Comparison of ENCODE assay signal across 15 cellular contexts in genomic region chr10:96053985-96054384, GRCh38. TPM values are rescaled to one million over a fixed set of nuclear protein-coding genes. Genes with fewer than 3 reads are reported as not detected.
DNase-seq lines count a peak whose midpoint lies in the region; ATAC-seq, FAIRE-seq and TF ChIP-seq lines count a peak whose summit lies in the region.
"Had no signal": no experiment of that assay in that cellular context is flagged by ENCODE, and none has a peak within 500 bp of the region (broad histone marks: within the 10 kb centered on the region; RNA-seq: fewer than 3 reads in every experiment).

No MANE protein-coding gene starts in this region.

- TF ChIP-seq EP300 in HepG2 (IDR thresholded peaks at IDR 0.05; ENCODE audit: low read depth in 2 of 2, low read length in 2 of 2): no peak
- TF ChIP-seq EP300 in HepG2 (CRISPR knock-in tag; IDR thresholded peaks at IDR 0.05; ENCODE audit: borderline replicate concordance): no peak

- no peak overlapping the region for H3K4me3 ChIP-seq in liver (ENCODE audit: low read depth in 1 of 3, low read length in 3 of 3)
- no peak overlapping the region for H3K4me3 ChIP-seq in HepG2 (replicated peaks in 1 of 3; ENCODE audit: insufficient read depth in 1 of 3, low read depth in 2 of 3, low read length in 3 of 3)
- H3K4me3 ChIP-seq in endothelial cell of umbilical vein (replicated peaks in 1 of 3; ENCODE audit: insufficient read depth in 1 of 3, low read depth in 1 of 3, low read length in 3 of 3): peak overlapping the region in 1 of 3 experiments; percentile 15
- no peak overlapping the region for H3K4me3 ChIP-seq in SJCRH30
- H3K4me3 ChIP-seq: BLaER1 treated with 17β-estradiol and CSF1 and Interleukin-3, amounts not matched to agents 10 nM and 100 nM; GM23338 had no signal

- no peaks in the 10 kb centered on the region for H3K9me1 ChIP-seq in endothelial cell of umbilical vein (replicated peaks; ENCODE audit: control insufficient read depth, extremely low read depth, insufficient read depth, low read length)

- H3K4me1 ChIP-seq in liver (ENCODE audit: control insufficient read depth in 4 of 4, insufficient read depth in 4 of 4, low read length in 3 of 4): no peaks in the 10 kb centered on the region
- peaks cover 6% of the 10 kb centered on the region; the same call in 1 of the 2 replicates for H3K4me1 ChIP-seq in HepG2 (ENCODE audit: insufficient read depth, low read length)
- peaks cover 44% of the 10 kb centered on the region for H3K4me1 ChIP-seq in endothelial cell of umbilical vein (ENCODE audit: control insufficient read depth, extremely low read depth, insufficient read depth, low read length)
- no peaks in the 10 kb centered on the region for H3K4me1 ChIP-seq in SJCRH30

- POLR2A ChIA-PET in HepG2 (lab: Yijun Ruan, JAX) (no interaction called here), endothelial cell of umbilical vein (lab: Charles Lee) (no interaction called here)

- WGBS in liver: 87% methylated on average over 2 of the region's 2 CpGs
- 96% methylated on average over 2 of the region's 2 CpGs for WGBS in HepG2 (ENCODE audit: low lambda C conversion rate)

- H2AFZ ChIP-seq in HepG2 (ENCODE audit: low read length) (no peak overlapping the region), endothelial cell of umbilical vein (ENCODE audit: low read depth, low read length) (no peak overlapping the region)
- H2AFZ ChIP-seq: GM23338 had no signal

- in situ Hi-C loops in HepG2 (cut with HindIII; ENCODE audit: extremely low pct_ligation_motif_present, low pct_unique_long_range_greater_than_20kb): no loop called here

- ATAC-seq in HepG2: no peak
- ATAC-seq: GM23338 had no signal

- H3K79me2 ChIP-seq in HepG2 (ENCODE audit: insufficient read depth, low read length) (peaks cover 45% of the 10 kb centered on the region), endothelial cell of umbilical vein (ENCODE audit: control insufficient read depth, insufficient read depth, low read length) (peaks cover 58% of the 10 kb centered on the region)

- TF ChIP-seq POLR2A in HepG2 (IDR thresholded peaks at IDR 0.05; ENCODE audit: insufficient read depth in 1 of 2, low read depth in 2 of 2, low read length in 2 of 2): no peak
- TF ChIP-seq POLR2A in endothelial cell of umbilical vein (IDR thresholded peaks at IDR 0.05; ENCODE audit: low read depth, low read length): no peak

- no peak overlapping the region for H3K27ac ChIP-seq in liver (ENCODE audit: low read depth in 1 of 2, low read length in 2 of 2)
- H3K27ac ChIP-seq in HepG2 (ENCODE audit: extremely low read length, insufficient read depth, low read length): no peak overlapping the region
- peak overlapping the region; percentile 74 for H3K27ac ChIP-seq in endothelial cell of umbilical vein (ENCODE audit: insufficient read depth, low read depth, low read length)
- no peak overlapping the region for H3K27ac ChIP-seq in SJCRH30
- H3K27ac ChIP-seq: BLaER1 treated with 17β-estradiol and CSF1 and Interleukin-3, amounts not matched to agents 10 nM and 100 nM had no signal

- no peak overlapping the region for H3K4me2 ChIP-seq in HepG2 (ENCODE audit: low read depth, low read length)
- peak overlapping the region; percentile 61 for H3K4me2 ChIP-seq in endothelial cell of umbilical vein (ENCODE audit: insufficient read depth, low read length)
- H3K4me2 ChIP-seq: BLaER1 treated with 17β-estradiol and CSF1 and Interleukin-3, amounts not matched to agents 10 nM and 100 nM; GM23338 had no signal

- DNase-seq in HepG2 (ENCODE audit: low spot score) (no peak), endothelial cell of umbilical vein (ENCODE audit: low read depth, low spot score) (peak; percentile 92), lung microvascular endothelial cell (ENCODE audit: low read depth in 2 of 2) (peak; percentile 58 to 94), SJCRH30 (no peak), hepatic stellate cell (ENCODE audit: low spot score) (no peak), AG08395 (ENCODE audit: low spot score) (no peak), NCI-H2029 treated with DMSO at 0.1 percent for 48 hours (lab: John Stamatoyannopoulos, UW) (no peak)
- DNase-seq: 8988T; CD4-positive, CD25-positive, alpha-beta regulatory T cell; DMS53; GF-D8; H7 had no signal

- BruUV-seq in HepG2 (replicated peaks; lab: Mats Ljungman, UMichigan) (no TSS peak), endothelial cell of umbilical vein (replicated peaks; lab: Mats Ljungman, UMichigan) (no TSS peak)

- H3K9me3 ChIP-seq in liver (ENCODE audit: control insufficient read depth in 4 of 4, low read length in 3 of 4): no peaks in the 10 kb centered on the region
- no peaks in the 10 kb centered on the region for H3K9me3 ChIP-seq in HepG2 (ENCODE audit: low read length)
- no peaks in the 10 kb centered on the region for H3K9me3 ChIP-seq in endothelial cell of umbilical vein (replicated peaks; ENCODE audit: control insufficient read depth, insufficient read depth, low read length)
- no peaks in the 10 kb centered on the region for H3K9me3 ChIP-seq in SJCRH30 (replicated peaks)
- H3K9me3 ChIP-seq: BLaER1 treated with 17β-estradiol and CSF1 and Interleukin-3, amounts not matched to agents 10 nM and 100 nM had no signal

- no peak for TF ChIP-seq CTCF in liver (IDR thresholded peaks at IDR 0.05; ENCODE audit: low read depth, low read length, missing input control)
- no peak for TF ChIP-seq CTCF in HepG2 (CRISPR knock-in tag; IDR thresholded peaks at IDR 0.05)
- TF ChIP-seq CTCF in endothelial cell of umbilical vein (IDR thresholded peaks at IDR 0.05; ENCODE audit: extremely low read depth in 1 of 2, insufficient read depth in 1 of 2, low read depth in 1 of 2, low read length in 2 of 2): no peak

- H3K9ac ChIP-seq in liver (ENCODE audit: low read depth in 1 of 2, low read length in 2 of 2) (no peak overlapping the region), HepG2 (ENCODE audit: insufficient read depth, low read depth, low read length) (no peak overlapping the region), endothelial cell of umbilical vein (replicated peaks; ENCODE audit: extremely low read depth, insufficient read depth, low read length) (peak overlapping the region; percentile 30)
- H3K9ac ChIP-seq: BLaER1 treated with 17β-estradiol and CSF1 and Interleukin-3, amounts not matched to agents 10 nM and 100 nM had no signal

- CTCF ChIA-PET in HepG2 (lab: Yijun Ruan, JAX; ENCODE audit: low intra/inter-chr PET ratio, low total read pairs) (no interaction called here), endothelial cell of umbilical vein (lab: Charles Lee) (interaction anchor here (1.0 kb wide), 3 partner anchors 21 to 176 kb away, joined by 3 to 4 read pairs (median 4); no protein-coding TSS in a partner anchor)

- TF ChIP-seq RAD21 in liver (IDR thresholded peaks at IDR 0.05) (no peak), HepG2 (CRISPR knock-in tag; IDR thresholded peaks at IDR 0.05) (no peak)

- H3K36me3 ChIP-seq in liver (ENCODE audit: control insufficient read depth in 4 of 4, insufficient read depth in 3 of 4, low read depth in 1 of 4, low read length in 3 of 4): peaks cover 0 to 16% (median 15%) of the 10 kb centered on the region in 4 donors
- H3K36me3 ChIP-seq in HepG2 (replicated peaks in 1 of 2; ENCODE audit: control insufficient read depth in 1 of 2, insufficient read depth in 2 of 2, low read length in 2 of 2): peaks cover 8 to 45% of the 10 kb centered on the region in 2 experiments
- peaks cover 21 to 22% of the 10 kb centered on the region in 2 experiments for H3K36me3 ChIP-seq in endothelial cell of umbilical vein (ENCODE audit: control insufficient read depth in 2 of 2, extremely low read depth in 1 of 2, insufficient read depth in 2 of 2, low read length in 2 of 2)
- peaks cover 14% of the 10 kb centered on the region for H3K36me3 ChIP-seq in SJCRH30

- FAIRE-seq in HepG2 (lab: Jason Lieb, UNC) (no peak), endothelial cell of umbilical vein (lab: Jason Lieb, UNC) (peak; percentile 88)

- dilution Hi-C loops in endothelial cell of umbilical vein (cut with MboI; ENCODE audit: extremely low pct_ligation_motif_present, low sequenced_read_pairs): no loop called here

- H3K27me3 ChIP-seq in liver (ENCODE audit: control insufficient read depth in 4 of 4, insufficient read depth in 4 of 4, low read length in 3 of 4): no peaks in the 10 kb centered on the region
- H3K27me3 ChIP-seq in HepG2 (ENCODE audit: control insufficient read depth in 1 of 2, insufficient read depth in 2 of 2, low read length in 2 of 2): no peaks in the 10 kb centered on the region
- H3K27me3 ChIP-seq in endothelial cell of umbilical vein (ENCODE audit: control insufficient read depth in 2 of 2, insufficient read depth in 2 of 2, low read length in 2 of 2): no peaks in the 10 kb centered on the region
- no peaks in the 10 kb centered on the region for H3K27me3 ChIP-seq in SJCRH30
- H3K27me3 ChIP-seq: BLaER1 treated with 17β-estradiol and CSF1 and Interleukin-3, amounts not matched to agents 10 nM and 100 nM had no signal

- H4K20me1 ChIP-seq in HepG2 (ENCODE audit: insufficient read depth, low read length): no peaks in the 10 kb centered on the region
- H4K20me1 ChIP-seq in endothelial cell of umbilical vein (replicated peaks; ENCODE audit: control insufficient read depth, extremely low read depth, insufficient read depth, low read length): no peaks in the 10 kb centered on the region

- intact Hi-C loops in HepG2 (cut with micrococcal nuclease; ENCODE audit: unreplicated experiment) (no loop called here), endothelial cell of umbilical vein (cut with micrococcal nuclease) (loop anchor here (1.0 kb wide), 3 partner anchors 11 to 18 kb away; partner anchors contain the start of gene CCNJ)

RNA-seq across cellular contexts. Expression of gene CCNJ, which starts 10.6 kb away (rescaled TPM):
- 1 to 10 TPM; 4.8 to 6.5 TPM for total RNA-seq in liver
- 1 to 10 TPM in 1 of 2 donors, under 1 TPM in 1; 0.78 to 1.7 TPM for polyA plus RNA-seq in liver
- 21.5 and 33.9 TPM in 2 replicates for total RNA-seq in HepG2 (2016; rRNA removed; fragmentation: Illumina TruSeq; extraction: Trizol)
- total RNA-seq in HepG2 (2016; cell fraction: cytosol; rRNA removed; fragmentation: Illumina TruSeq; extraction: Trizol; ENCODE audit: low read depth): 8.0 and 8.5 TPM in 2 replicates
- 23.4 and 30.7 TPM in 2 replicates for total RNA-seq in HepG2 (2016; cell fraction: insoluble cytoplasmic fraction; rRNA removed; fragmentation: Illumina TruSeq; extraction: Trizol)
- 34.5 and 36.8 TPM in 2 replicates for total RNA-seq in HepG2 (2016; cell fraction: membrane; rRNA removed; fragmentation: Illumina TruSeq; extraction: Trizol)
- total RNA-seq in HepG2 (2016; cell fraction: nucleus; rRNA removed; fragmentation: Illumina TruSeq; extraction: Trizol): 16.1 and 17.6 TPM in 2 replicates
- 14.1 and 14.3 TPM in 2 replicates for polyA plus RNA-seq in HepG2 (2011; rRNA removed)
- polyA plus RNA-seq in HepG2 (2011; cell fraction: cytosol; rRNA removed): 8.6 and 11.0 TPM in 2 replicates
- polyA plus RNA-seq in HepG2 (2011; cell fraction: nucleus; rRNA removed): 8.8 and 9.4 TPM in 2 replicates
- polyA plus RNA-seq in HepG2 (2012): 9.9 and 11.8 TPM in 2 replicates
- polyA plus RNA-seq in HepG2 (2016; cell fraction: cytosol; fragmentation: Illumina TruSeq; extraction: Trizol; ENCODE audit: low read depth): 6.4 and 7.7 TPM in 2 replicates
- polyA plus RNA-seq in HepG2 (2016; cell fraction: insoluble cytoplasmic fraction; fragmentation: Illumina TruSeq; extraction: Trizol; ENCODE audit: low read depth): 28.1 and 28.7 TPM in 2 replicates
- 21.3 and 21.7 TPM in 2 replicates for polyA plus RNA-seq in HepG2 (2016; cell fraction: membrane; fragmentation: Illumina TruSeq; extraction: Trizol; ENCODE audit: low read depth)
- 29.2 and 29.5 TPM in 2 replicates for polyA plus RNA-seq in HepG2 (2016; cell fraction: nucleus; fragmentation: Illumina TruSeq; extraction: Trizol; ENCODE audit: insufficient read depth, low read depth)
- polyA minus RNA-seq in HepG2 (2011; rRNA and poly(A)+ RNA removed; ENCODE audit: low replicate concordance): 17.6 and 34.1 TPM in 2 replicates
- polyA minus RNA-seq in HepG2 (2011; cell fraction: cytosol; rRNA and poly(A)+ RNA removed): 12.0 and 16.8 TPM in 2 replicates
- 11.8 and 15.2 TPM in 2 replicates for polyA minus RNA-seq in HepG2 (2011; cell fraction: nucleus; rRNA and poly(A)+ RNA removed)
- 22.4 and 25.5 TPM in 2 replicates for total RNA-seq in endothelial cell of umbilical vein
- polyA plus RNA-seq in endothelial cell of umbilical vein: 23.5 and 27.6 TPM in 2 replicates
- 15.2 and 16.1 TPM in 2 replicates for polyA plus RNA-seq in endothelial cell of umbilical vein (2011; cell fraction: cytosol; rRNA removed)
- polyA plus RNA-seq in endothelial cell of umbilical vein (2011; cell fraction: nucleus; rRNA removed): 46.3 and 53.8 TPM in 2 replicates
- 14.4 and 19.3 TPM in 2 replicates for polyA plus RNA-seq in endothelial cell of umbilical vein (2012)
- 77.1 and 80.2 TPM in 2 replicates for polyA minus RNA-seq in endothelial cell of umbilical vein
- 7.6 TPM for polyA minus RNA-seq in endothelial cell of umbilical vein (2011; cell fraction: cytosol; rRNA and poly(A)+ RNA removed)
- 48.2 and 55.7 TPM in 2 replicates for polyA minus RNA-seq in endothelial cell of umbilical vein (2011; cell fraction: nucleus; rRNA and poly(A)+ RNA removed)
- total RNA-seq in lung microvascular endothelial cell: 21.4 and 41.7 TPM in 2 replicates
- total RNA-seq in SJCRH30 (2014; rRNA removed; shearing (Covaris generic)): 11.2 and 11.9 TPM in 2 replicates

Comparison
In these comparisons a context has a peak if more than half of its experiments do, and no peak if none do; other contexts are left out.
1. DNase-seq: peak in endothelial cell of umbilical vein (single experiment) and lung microvascular endothelial cell (2 of 2); none in HepG2 (single experiment), SJCRH30 (0 of 2), hepatic stellate cell (single experiment), AG08395 (single experiment) and NCI-H2029 treated with DMSO at 0.1 percent for 48 hours (single experiment).